ENCODE assay signal across 10 cellular contexts in the genomic region with DNA sequence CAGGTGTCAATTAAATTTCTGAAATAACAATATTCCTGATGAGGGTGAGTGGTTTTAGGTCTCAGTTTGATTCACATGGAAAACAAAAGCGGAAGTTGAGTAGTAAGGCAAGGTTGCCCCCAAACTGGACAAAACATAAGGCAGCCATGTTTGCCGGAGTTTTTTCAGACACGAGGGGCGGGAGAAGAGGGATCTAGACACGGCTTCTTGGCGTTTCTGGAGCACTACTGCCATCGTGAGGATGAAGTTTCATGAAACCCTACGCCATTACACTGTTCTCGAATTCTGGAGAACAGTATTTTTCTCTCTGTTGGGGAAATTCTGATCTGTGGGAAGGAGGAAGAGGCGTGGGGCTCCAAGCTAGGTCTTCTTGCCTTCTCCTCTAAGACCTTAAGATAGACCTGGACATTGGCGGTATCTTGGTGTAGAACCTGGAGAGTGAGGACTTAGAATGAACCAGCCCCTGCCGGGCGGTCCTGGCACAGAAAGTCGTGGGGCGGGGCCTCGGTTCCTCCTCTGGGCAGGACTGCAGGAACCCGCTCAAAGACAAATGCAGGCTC.
A peak's percentile ranks its signal among the peaks of the same experiment; 100 is the strongest.
DNase-seq lines count a peak whose midpoint lies in the region; ATAC-seq and TF ChIP-seq lines count a peak whose summit lies in the region.
"Had no signal": no experiment of that assay in that cellular context is flagged by ENCODE, and none has a peak within 500 bp of the region (broad histone marks: within the 10 kb centered on the region; RNA-seq: fewer than 3 reads in every experiment).

No MANE protein-coding gene starts in this region.

- H3K4me3 ChIP-seq in endodermal cell (ENCODE audit: low read length), result no peak overlapping the region
- H3K4me3 ChIP-seq: suprapubic skin had no signal

- H3K9me3 Mint-ChIP-seq in endodermal cell, result peaks cover 42% of the 10 kb centered on the region
- no peaks in the 10 kb centered on the region for H3K9me3 Mint-ChIP-seq in stimulated activated naive B cell treated with anti-CD40 and anti-IgM and Interleukin-4, amounts not matched to agents 10 μg/mL and 1 μg/mL and 100 μg/mL, for 72 hours
- no peaks in the 10 kb centered on the region for H3K9me3 Mint-ChIP-seq in stimulated activated effector memory CD8-positive, alpha-beta T cell treated with anti-CD3 and anti-CD28 coated beads, Interleukin-12 subunit alpha, Interleukin-12 subunit beta, amount 100 ng/mL, for 72 hours

- peaks cover 60% of the 10 kb centered on the region for H3K36me3 ChIP-seq in endodermal cell (ENCODE audit: control insufficient read depth, insufficient read depth, low read length)
- H3K36me3 ChIP-seq: heart left ventricle, suprapubic skin had no signal

- H3K4me1 ChIP-seq in endodermal cell (ENCODE audit: control insufficient read depth, insufficient read depth, low read length), result no peaks in the 10 kb centered on the region
- H3K4me1 ChIP-seq: suprapubic skin had no signal

- peak overlapping the region; percentile 9 for H3K4me3 Mint-ChIP-seq in endodermal cell
- H3K4me3 Mint-ChIP-seq in stimulated activated naive B cell treated with anti-CD40 and anti-IgM and Interleukin-4, amounts not matched to agents 10 μg/mL and 1 μg/mL and 100 μg/mL, for 72 hours, result peak overlapping the region in 1 of 2 donors; percentile 90
- H3K4me3 Mint-ChIP-seq in stimulated activated effector memory CD8-positive, alpha-beta T cell treated with anti-CD3 and anti-CD28 coated beads, Interleukin-12 subunit alpha, Interleukin-12 subunit beta, amount 100 ng/mL, for 72 hours, result no peak overlapping the region

- H3K36me3 Mint-ChIP-seq in endodermal cell (ENCODE audit: low read depth), result peaks cover 90% of the 10 kb centered on the region
- peaks cover 2 to 4% of the 10 kb centered on the region in 2 donors for H3K36me3 Mint-ChIP-seq in stimulated activated naive B cell treated with anti-CD40 and anti-IgM and Interleukin-4, amounts not matched to agents 10 μg/mL and 1 μg/mL and 100 μg/mL, for 72 hours
- H3K36me3 Mint-ChIP-seq in stimulated activated effector memory CD8-positive, alpha-beta T cell treated with anti-CD3 and anti-CD28 coated beads, Interleukin-12 subunit alpha, Interleukin-12 subunit beta, amount 100 ng/mL, for 72 hours, result no peaks in the 10 kb centered on the region

- H3K27ac ChIP-seq in endodermal cell (ENCODE audit: low read depth, low read length), result no peak overlapping the region
- H3K27ac ChIP-seq: suprapubic skin had no signal

- peak; percentile 46 for TF ChIP-seq CTCF in endodermal cell (conservative IDR thresholded peaks at IDR 0.05)

- no peaks in the 10 kb centered on the region for H3K27me3 ChIP-seq in endodermal cell (ENCODE audit: control insufficient read depth, insufficient read depth, low read length, poor library complexity, severe bottlenecking)
- H3K27me3 ChIP-seq: suprapubic skin had no signal

- H3K9ac ChIP-seq in endodermal cell (ENCODE audit: extremely low read depth, low read length, poor library complexity, severe bottlenecking), result no peak overlapping the region

- peak; percentile 66 for DNase-seq in DMS79 treated with DMSO at 0.1 percent for 48 hours (lab: John Stamatoyannopoulos, UW)
- peak; percentile 92 for DNase-seq in NCI-H774 (lab: John Stamatoyannopoulos, UW)
- DNase-seq in endodermal cell, result no peak
- peak; percentile 84 for DNase-seq in stimulated activated naive B cell treated with anti-CD40 and anti-IgM and Interleukin-4, amounts not matched to agents 10 μg/mL and 1 μg/mL and 100 μg/mL, for 72 hours
- DNase-seq in NCI-H446 treated with DMSO at 0.1 percent for 48 hours (lab: John Stamatoyannopoulos, UW), result no peak
- no peak for DNase-seq in stimulated activated effector memory CD8-positive, alpha-beta T cell treated with anti-CD3 and anti-CD28 coated beads, Interleukin-12 subunit alpha, Interleukin-12 subunit beta, amount 100 ng/mL, for 72 hours (ENCODE audit: low spot score in 2 of 2)
- DNase-seq in NCI-H2107 (lab: John Stamatoyannopoulos, UW), result no peak

- 90 to 96% methylated on average over 5 to 15 of the region's 17 CpGs for WGBS in endodermal cell (ENCODE audit: insufficient coverage in 1 of 2, insufficient read length in 1 of 2), 2 experiments

- peak; percentile 62 for ATAC-seq in GM21723 (IDR thresholded peaks at IDR 0.05; ENCODE audit: unreplicated experiment)
- peak in 1 of 2 donors; percentile 77 for ATAC-seq in stimulated activated naive B cell treated with anti-CD40 and anti-IgM and Interleukin-4, amounts not matched to agents 10 μg/mL and 1 μg/mL and 100 μg/mL, for 72 hours (replicated peaks)
- ATAC-seq in stimulated activated effector memory CD8-positive, alpha-beta T cell treated with anti-CD3 and anti-CD28 coated beads, Interleukin-12 subunit alpha, Interleukin-12 subunit beta, amount 100 ng/mL, for 72 hours, result no peak

- no peak overlapping the region for H3K27ac Mint-ChIP-seq in endodermal cell
- H3K27ac Mint-ChIP-seq in stimulated activated naive B cell treated with anti-CD40 and anti-IgM and Interleukin-4, amounts not matched to agents 10 μg/mL and 1 μg/mL and 100 μg/mL, for 72 hours, result peak overlapping the region; percentile 90
- no peak overlapping the region for H3K27ac Mint-ChIP-seq in stimulated activated effector memory CD8-positive, alpha-beta T cell treated with anti-CD3 and anti-CD28 coated beads, Interleukin-12 subunit alpha, Interleukin-12 subunit beta, amount 100 ng/mL, for 72 hours

- H3K27me3 Mint-ChIP-seq in endodermal cell (ENCODE audit: insufficient read depth), result no peaks in the 10 kb centered on the region
- H3K27me3 Mint-ChIP-seq in stimulated activated naive B cell treated with anti-CD40 and anti-IgM and Interleukin-4, amounts not matched to agents 10 μg/mL and 1 μg/mL and 100 μg/mL, for 72 hours, result peaks cover 0 to 2% of the 10 kb centered on the region in 2 donors

- H3K9me3 ChIP-seq in endodermal cell (ENCODE audit: control insufficient read depth, low read length), result peaks cover 36% of the 10 kb centered on the region
- H3K9me3 ChIP-seq: heart left ventricle, suprapubic skin had no signal

- H3K4me1 Mint-ChIP-seq in endodermal cell, result no peaks in the 10 kb centered on the region
- H3K4me1 Mint-ChIP-seq in stimulated activated naive B cell treated with anti-CD40 and anti-IgM and Interleukin-4, amounts not matched to agents 10 μg/mL and 1 μg/mL and 100 μg/mL, for 72 hours, result no peaks in the 10 kb centered on the region
- no peaks in the 10 kb centered on the region for H3K4me1 Mint-ChIP-seq in stimulated activated effector memory CD8-positive, alpha-beta T cell treated with anti-CD3 and anti-CD28 coated beads, Interleukin-12 subunit alpha, Interleukin-12 subunit beta, amount 100 ng/mL, for 72 hours

Comparison
In these comparisons a context has a peak if more than half of its experiments do, and no peak if none do; other contexts are left out.
1. DNase-seq: peak in DMS79 treated with DMSO at 0.1 percent for 48 hours (single experiment), NCI-H774 (single experiment) and stimulated activated naive B cell treated with anti-CD40 and anti-IgM and Interleukin-4, amounts not matched to agents 10 μg/mL and 1 μg/mL and 100 μg/mL, for 72 hours (single experiment); none in endodermal cell (single experiment), NCI-H446 treated with DMSO at 0.1 percent for 48 hours (single experiment), stimulated activated effector memory CD8-positive, alpha-beta T cell treated with anti-CD3 and anti-CD28 coated beads, Interleukin-12 subunit alpha, Interleukin-12 subunit beta, amount 100 ng/mL, for 72 hours (0 of 2) and NCI-H2107 (single experiment).